In genomic region chr19:2578911-2579677, GRCh38 we compare ENCODE assay signal across 8 cellular contexts.
A peak's percentile ranks its signal among the peaks of the same experiment; 100 is the strongest.
DNase-seq lines count a peak whose midpoint lies in the region; ATAC-seq, FAIRE-seq and TF ChIP-seq lines count a peak whose summit lies in the region.

No MANE protein-coding gene starts in this region.

- H3K4me3 ChIP-seq in duodenal mucosa (ENCODE audit: low read depth in 1 of 2, low read length in 2 of 2) (peak overlapping the region; percentile 50 to 61), HepG2 (replicated peaks in 1 of 3; ENCODE audit: insufficient read depth in 1 of 3, low read depth in 2 of 3, low read length in 3 of 3) (peak overlapping the region; percentile 54 to 71 (median 61))

- H3K79me2 ChIP-seq in HepG2 (ENCODE audit: insufficient read depth, low read length) = no peaks in the 10 kb centered on the region

- no peak overlapping the region for H2AFZ ChIP-seq in HepG2 (ENCODE audit: low read length)

- peak; percentile 28 for FAIRE-seq in HepG2 (lab: Jason Lieb, UNC)

- H3K4me2 ChIP-seq in HepG2 (ENCODE audit: low read depth, low read length) = peak overlapping the region; percentile 91

- peak in 1 of 2 experiments; percentile 59; a peak in 2 of 4 replicates for TF ChIP-seq POLR2A in HepG2 (IDR thresholded peaks at IDR 0.05; ENCODE audit: insufficient read depth in 1 of 2, low read depth in 2 of 2, low read length in 2 of 2)

- H3K27ac ChIP-seq in duodenal mucosa (ENCODE audit: low read depth, low read length) (peak overlapping the region; percentile 66), HepG2 (ENCODE audit: extremely low read length, insufficient read depth, low read length) (peak overlapping the region; percentile 91)

- BruUV-seq in HepG2 (replicated peaks; lab: Mats Ljungman, UMichigan) = no TSS peak

- WGBS in HepG2 (ENCODE audit: low lambda C conversion rate) = 0% methylated on average over 12 of the region's 46 CpGs

- TF ChIP-seq RAD21 in HepG2 (CRISPR knock-in tag; IDR thresholded peaks at IDR 0.05) = peak; percentile 95

- CTCF ChIA-PET in HepG2 (lab: Yijun Ruan, JAX; ENCODE audit: low intra/inter-chr PET ratio, low total read pairs) = interaction anchor here (0.9 to 3.1 kb wide), 4 partner anchors 32 to 105 kb away, joined by 3 to 23 read pairs (median 5); no protein-coding TSS in a partner anchor

- H3K9me3 ChIP-seq in duodenal mucosa (ENCODE audit: control insufficient read depth in 1 of 2, low read length in 2 of 2) (no peaks in the 10 kb centered on the region), HepG2 (ENCODE audit: low read length) (peaks cover 9% of the 10 kb centered on the region; the same call in 1 of the 2 replicates)

- TF ChIP-seq CTCF in GM13977 (IDR thresholded peaks at IDR 0.05; ENCODE audit: extremely low read depth, insufficient read depth, missing control alignments) (peak; percentile 91), HepG2 (CRISPR knock-in tag; IDR thresholded peaks at IDR 0.05) (peak; percentile 97)

- no peaks in the 10 kb centered on the region for H3K27me3 ChIP-seq in duodenal mucosa (ENCODE audit: control insufficient read depth in 1 of 2, insufficient read depth in 2 of 2, low read length in 2 of 2)
- no peaks in the 10 kb centered on the region for H3K27me3 ChIP-seq in HepG2 (ENCODE audit: control insufficient read depth in 1 of 2, insufficient read depth in 2 of 2, low read length in 2 of 2)

- DNase-seq in GM13977 (ENCODE audit: low spot score) (peak; percentile 86), NCI-H69 (lab: John Stamatoyannopoulos, UW) (peak; percentile 73), HepG2 (ENCODE audit: low spot score) (peak; percentile 90)
- DNase-seq in activated CD8-positive, alpha-beta memory T cell treated with anti-CD3 and anti-CD28 coated beads for 1 hour (ENCODE audit: extremely low read depth in 1 of 2, low read depth in 1 of 2) = peak; percentile 28 to 57
- peak; percentile 50 to 54 for DNase-seq in stimulated activated CD4-positive, alpha-beta T cell treated with anti-CD3 and anti-CD28 coated beads, Interleukin-2, amount 100 ng/mL, for 48 hours

- H4K20me1 ChIP-seq in HepG2 (ENCODE audit: insufficient read depth, low read length) = no peaks in the 10 kb centered on the region

- TF ChIP-seq EP300 in HepG2 (IDR thresholded peaks at IDR 0.05; ENCODE audit: low read depth in 2 of 2, low read length in 2 of 2) (peak in 1 of 2 experiments; percentile 44; a peak in 2 of 4 replicates), HepG2 (CRISPR knock-in tag; IDR thresholded peaks at IDR 0.05; ENCODE audit: borderline replicate concordance) (no peak; the same call in 1 of the 2 replicates)

- intact Hi-C loops in HepG2 (cut with micrococcal nuclease; ENCODE audit: unreplicated experiment) = loop anchor here (1.0 to 5.0 kb wide), 3 partner anchors 36 to 104 kb away; no protein-coding TSS in a partner anchor

- POLR2A ChIA-PET in HepG2 (lab: Yijun Ruan, JAX) = interaction anchor here (0.7 to 4.7 kb wide), 24 partner anchors 9 to 186 kb away, joined by 3 to 192 read pairs (median 4); partner anchors contain the start of genes GADD45B, LMNB2 and TIMM13

- in situ Hi-C loops in GM13977 (cut with MboI; ENCODE audit: low pct_unique_long_range_greater_than_20kb, low sequenced_read_pairs, unreplicated experiment) (no loop called here), HepG2 (cut with HindIII; ENCODE audit: extremely low pct_ligation_motif_present, low pct_unique_long_range_greater_than_20kb) (no loop called here)

- H3K4me1 ChIP-seq in duodenal mucosa (ENCODE audit: control insufficient read depth in 1 of 2, insufficient read depth in 2 of 2, low read length in 2 of 2) (peaks cover 18 to 20% of the 10 kb centered on the region in 2 donors), HepG2 (ENCODE audit: insufficient read depth, low read length) (peaks cover 54% of the 10 kb centered on the region)

- H3K9ac ChIP-seq in duodenal mucosa (ENCODE audit: low read depth in 1 of 2, low read length in 2 of 2) (peak overlapping the region; percentile 39 to 47), HepG2 (ENCODE audit: insufficient read depth, low read depth, low read length) (peak overlapping the region; percentile 78)

- no peaks in the 10 kb centered on the region for H3K36me3 ChIP-seq in duodenal mucosa (ENCODE audit: control insufficient read depth in 1 of 2, insufficient read depth in 2 of 2, low read length in 2 of 2)
- no peaks in the 10 kb centered on the region; a peak in 1 of 5 replicates for H3K36me3 ChIP-seq in HepG2 (replicated peaks in 1 of 2; ENCODE audit: control insufficient read depth in 1 of 2, insufficient read depth in 2 of 2, low read length in 2 of 2)

- ATAC-seq in HepG2 = peak; percentile 80
- no peak for ATAC-seq in HG03354 (IDR thresholded peaks at IDR 0.05; ENCODE audit: poor library complexity, severe bottlenecking, unreplicated experiment)
- ATAC-seq in HG02852 (IDR thresholded peaks at IDR 0.05; ENCODE audit: unreplicated experiment) = no peak

TF ChIP-seq in HepG2, 621 proteins besides CTCF, POLR2A, EP300 and RAD21 (continues in another document):
- TF ChIP-seq ZNF7 (CRISPR knock-in tag; IDR thresholded peaks at IDR 0.05) (no peak), ZNF687 (CRISPR knock-in tag; IDR thresholded peaks at IDR 0.05) (peak; percentile 97), NFE2L2 (IDR thresholded peaks at IDR 0.05; ENCODE audit: low read length) (no peak), ZNF484 (CRISPR knock-in tag; IDR thresholded peaks at IDR 0.05; ENCODE audit: borderline replicate concordance, low read depth) (no peak), CBX5 (CRISPR knock-in tag; IDR thresholded peaks at IDR 0.05; ENCODE audit: borderline replicate concordance) (no peak), TOPORS (CRISPR knock-in tag; IDR thresholded peaks at IDR 0.05) (no peak), CBX2 (IDR thresholded peaks at IDR 0.05; ENCODE audit: low read depth, low read length) (no peak), CBX2 (CRISPR knock-in tag; IDR thresholded peaks at IDR 0.05; ENCODE audit: low read depth) (0 out of 2 replicates have a peak, but pooled peaks have one; percentile 78), MAX (IDR thresholded peaks at IDR 0.05) (peak; percentile 95), PATZ1 (CRISPR knock-in tag; IDR thresholded peaks at IDR 0.05) (peak; percentile 59), FOXA3 (CRISPR knock-in tag; IDR thresholded peaks at IDR 0.05) (peak; percentile 43)
